Comparison of ENCODE assay signal across 1 cellular context in genomic region chr3:149170672-149171071, GRCh38.
A peak's percentile ranks its signal among the peaks of the same experiment; 100 is the strongest.
TF ChIP-seq lines count a peak whose summit lies in the region.

No MANE protein-coding gene starts in this region.

TF ChIP-seq in HepG2, 621 proteins besides CTCF, POLR2A, EP300 and RAD21:
- TF ChIP-seq POLR2AphosphoS5 (IDR thresholded peaks at IDR 0.05; ENCODE audit: low read depth, low read length) (0 out of 2 replicates have a peak, but pooled peaks have one; percentile 14), ZNF644 (CRISPR knock-in tag; IDR thresholded peaks at IDR 0.05; ENCODE audit: low read depth) (no peak)
